In the genomic region with DNA sequence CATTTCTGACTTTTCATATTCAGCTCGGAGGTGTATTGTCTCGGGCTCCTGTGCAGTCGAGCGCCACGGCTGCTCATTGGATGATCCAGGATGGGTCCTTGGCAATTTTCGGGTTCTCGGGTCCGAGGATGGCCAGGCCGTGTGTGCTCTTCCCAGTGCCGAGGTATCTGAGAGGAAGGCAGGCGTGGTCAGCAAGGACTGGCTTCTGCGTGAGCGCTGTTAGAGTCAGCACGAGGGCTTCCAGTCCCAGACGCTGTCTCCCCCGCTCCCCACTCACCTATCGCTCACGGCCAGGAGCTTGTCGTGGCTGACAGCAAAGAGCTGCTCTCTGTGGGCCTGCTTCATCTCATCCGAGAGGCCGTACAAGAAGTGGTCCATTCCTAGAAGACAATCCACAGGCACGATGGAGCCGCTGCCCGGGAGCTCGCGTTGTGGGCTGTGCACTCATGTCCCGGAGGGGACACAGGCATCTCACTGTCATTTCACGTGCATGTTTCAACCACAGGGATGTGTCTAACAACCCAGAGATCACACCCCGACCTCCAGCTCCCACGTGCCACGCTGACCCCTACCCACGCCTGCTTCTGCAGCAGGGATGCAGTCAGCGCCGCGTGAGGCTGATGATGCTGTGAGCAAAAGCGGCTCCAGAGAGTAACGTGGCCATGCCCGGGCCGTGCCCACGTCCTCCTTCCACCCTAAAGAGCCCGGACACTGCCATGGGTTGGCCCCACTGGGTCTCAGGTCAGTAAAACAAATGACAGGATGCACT, we compare ENCODE assay signal across 25 cellular contexts. TPM values are rescaled to one million over a fixed set of nuclear protein-coding genes. Genes with fewer than 3 reads are reported as not detected.
A peak's percentile ranks its signal among the peaks of the same experiment; 100 is the strongest.
DNase-seq lines count a peak whose midpoint lies in the region; TF ChIP-seq lines count a peak whose summit lies in the region.
"Had no signal": no experiment of that assay in that cellular context is flagged by ENCODE, and none has a peak within 500 bp of the region (broad histone marks: within the 10 kb centered on the region; RNA-seq: fewer than 3 reads in every experiment).

No MANE protein-coding gene starts in this region.

- H3K4me3 ChIP-seq in transverse colon = no peak overlapping the region
- H3K4me3 ChIP-seq: BLaER1 treated with 17β-estradiol and CSF1 and Interleukin-3, amounts not matched to agents 10 nM and 100 nM; mucosa of descending colon; Peyer's patch; tibial artery had no signal

- H3K27ac ChIP-seq in angular gyrus (ENCODE audit: low read depth, low read length) = peak overlapping the region; percentile 64
- H3K27ac ChIP-seq in transverse colon = peak overlapping the region in 3 of 4 donors; percentile 57 to 74 (median 69)
- H3K27ac ChIP-seq: BLaER1 treated with 17β-estradiol and CSF1 and Interleukin-3, amounts not matched to agents 10 nM and 100 nM had no signal

- no peak for TF ChIP-seq EP300 in transverse colon (IDR thresholded peaks at IDR 0.05; ENCODE audit: low read depth)

- no peak for DNase-seq in activated naive CD4-positive, alpha-beta T cell treated with Interleukin-2 at 50 U/mL for 16 hours
- DNase-seq in mesenteric fat pad (ENCODE audit: low spot score) = peak; percentile 73
- DNase-seq in transverse colon = no peak
- no peak for DNase-seq in AML-193 (lab: John Stamatoyannopoulos, UW)
- DNase-seq in stimulated activated CD4-positive, alpha-beta T cell treated with anti-CD3 and anti-CD28 coated beads, Interleukin-15, amount 100 ng/mL, for 24 hours = no peak
- DNase-seq in NCI-H446 treated with DMSO at 0.1 percent for 48 hours (lab: John Stamatoyannopoulos, UW) = no peak
- DNase-seq: activated CD4-positive, alpha-beta T cell treated with anti-CD3 and anti-CD28 coated beads for 48 hours; activated CD8-positive, alpha-beta memory T cell treated with anti-CD3 and anti-CD28 coated beads, Interleukin-2, amount 10 ng/mL, durations not matched to agents 7 days and 5 days; activated gamma-delta T cell; HCEC 1CT; KBM-7; NCI-H1436 treated with DMSO at 0.1 percent for 48 hours; NCI-H524 treated with DMSO at 0.1 percent for 48 hours; small intestine; stimulated activated CD4-positive, alpha-beta T cell treated with anti-CD3 and anti-CD28 coated beads, Interleukin-4, amount 100 ng/mL, for 1 hour; stimulated activated naive CD4-positive, alpha-beta T cell treated with Interleukin-2 at 50 U/mL for 16 hours; T-helper 17 cell had no signal

- no peak for TF ChIP-seq CTCF in transverse colon (IDR thresholded peaks at IDR 0.05)

- in situ Hi-C loops in transverse colon (cut with MboI; ENCODE audit: low pct_ligation_motif_present in 1 of 4, low pct_unique_long_range_greater_than_20kb in 1 of 4, low sequenced_read_pairs in 3 of 4) = no loop called here

- no peaks in the 10 kb centered on the region for H3K27me3 Mint-ChIP-seq in activated naive CD4-positive, alpha-beta T cell treated with anti-CD3 and anti-CD28 coated beads, Interleukin-2, amount 50 U/mL, for 24 hours
- H3K27me3 Mint-ChIP-seq: activated CD8-positive, alpha-beta memory T cell treated with anti-CD3 and anti-CD28 coated beads, Interleukin-2, amount 10 ng/mL, durations not matched to agents 7 days and 5 days; progenitor cell of endocrine pancreas; T-helper 17 cell had no signal

- intact Hi-C loops in transverse colon (cut with DNase I; ENCODE audit: low total_unique reads) = no loop called here

- peaks cover 9% of the 10 kb centered on the region for H3K36me3 Mint-ChIP-seq in activated naive CD4-positive, alpha-beta T cell treated with anti-CD3 and anti-CD28 coated beads, Interleukin-2, amount 50 U/mL, for 24 hours

- H3K9me3 ChIP-seq in transverse colon = no peaks in the 10 kb centered on the region
- H3K9me3 ChIP-seq: BLaER1 treated with 17β-estradiol and CSF1 and Interleukin-3, amounts not matched to agents 10 nM and 100 nM; mucosa of descending colon; Peyer's patch; tibial artery had no signal

- no peak overlapping the region for H3K4me3 Mint-ChIP-seq in activated naive CD4-positive, alpha-beta T cell treated with anti-CD3 and anti-CD28 coated beads, Interleukin-2, amount 50 U/mL, for 24 hours
- H3K4me3 Mint-ChIP-seq: activated CD8-positive, alpha-beta memory T cell treated with anti-CD3 and anti-CD28 coated beads, Interleukin-2, amount 10 ng/mL, durations not matched to agents 7 days and 5 days; neural crest cell; T-helper 17 cell had no signal

- 93 to 100% methylated on average over 2 to 41 of the region's 41 CpGs for WGBS in transverse colon (ENCODE audit: low coverage in 1 of 2), 2 donors

- H3K27ac Mint-ChIP-seq in activated naive CD4-positive, alpha-beta T cell treated with anti-CD3 and anti-CD28 coated beads, Interleukin-2, amount 50 U/mL, for 24 hours = peak overlapping the region; percentile 17
- H3K27ac Mint-ChIP-seq: activated CD8-positive, alpha-beta memory T cell treated with anti-CD3 and anti-CD28 coated beads, Interleukin-2, amount 10 ng/mL, durations not matched to agents 7 days and 5 days; progenitor cell of endocrine pancreas; T-helper 17 cell had no signal

- no peak for TF ChIP-seq POLR2A in transverse colon (IDR thresholded peaks at IDR 0.05)

- H3K27me3 ChIP-seq in transverse colon = no peaks in the 10 kb centered on the region
- H3K27me3 ChIP-seq: BLaER1 treated with 17β-estradiol and CSF1 and Interleukin-3, amounts not matched to agents 10 nM and 100 nM; Peyer's patch; tibial artery had no signal

- H3K4me1 Mint-ChIP-seq in activated naive CD4-positive, alpha-beta T cell treated with anti-CD3 and anti-CD28 coated beads, Interleukin-2, amount 50 U/mL, for 24 hours = no peaks in the 10 kb centered on the region
- H3K4me1 Mint-ChIP-seq: activated CD8-positive, alpha-beta memory T cell treated with anti-CD3 and anti-CD28 coated beads, Interleukin-2, amount 10 ng/mL, durations not matched to agents 7 days and 5 days; neural crest cell had no signal

- H3K9me3 Mint-ChIP-seq in activated naive CD4-positive, alpha-beta T cell treated with anti-CD3 and anti-CD28 coated beads, Interleukin-2, amount 50 U/mL, for 24 hours = no peaks in the 10 kb centered on the region
- H3K9me3 Mint-ChIP-seq: neural crest cell had no signal

- peaks cover 0 to 50% (median 22%) of the 10 kb centered on the region in 4 donors for H3K36me3 ChIP-seq in transverse colon

- H3K4me1 ChIP-seq in transverse colon = peaks cover 0 to 6% (median 0%) of the 10 kb centered on the region in 4 donors
- H3K4me1 ChIP-seq: Peyer's patch had no signal

RNA-seq across cellular contexts. Expression of gene PITRM1, which starts 34.4 kb away (rescaled TPM):
- 110 TPM for total RNA-seq in mesenteric fat pad
- total RNA-seq in transverse colon = 100 to 1,000 TPM in 1 of 4 donors, 10 to 100 TPM in 3; 50.9 to 108 (median 67.6) TPM
